ENCODE assay signal across 15 cellular contexts in genomic region chr7:157903715-157904114, GRCh38.
"Had no signal": no experiment of that assay in that cellular context is flagged by ENCODE, and none has a peak within 500 bp of the region (broad histone marks: within the 10 kb centered on the region; RNA-seq: fewer than 3 reads in every experiment).

No MANE protein-coding gene starts in this region.

- H3K27me3 ChIP-seq: hepatocyte, stomach, thyroid gland, vagina had no signal

- H3K36me3 ChIP-seq: lower lobe of right lung, stomach, thyroid gland, vagina had no signal

- H3K4me2 ChIP-seq: hepatocyte had no signal

- H3K9me3 ChIP-seq: lower lobe of right lung, stomach, thyroid gland, vagina had no signal

- H3K27ac ChIP-seq: hepatocyte, lower lobe of right lung, stomach, thyroid gland, vagina had no signal

- H3K79me2 ChIP-seq: hepatocyte had no signal

- H3K4me3 ChIP-seq: hepatocyte, lower lobe of right lung, stomach, thyroid gland, vagina had no signal

- H2AFZ ChIP-seq: hepatocyte had no signal

- H3K4me1 ChIP-seq: lower lobe of right lung, thyroid gland had no signal

- DNase-seq: activated CD8-positive, alpha-beta memory T cell treated with anti-CD3 and anti-CD28 coated beads, Interleukin-2, amount 10 ng/mL, durations not matched to agents 7 days and 5 days; activated gamma-delta T cell; activated naive CD8-positive, alpha-beta T cell treated with anti-CD3 and anti-CD28 coated beads for 36 hours; activated T-cell treated with anti-CD3 and anti-CD28 coated beads, Interleukin-2, amount 50 U/mL, for 24 hours; aorta; effector CD4-positive, alpha-beta T cell; kidney glomerular epithelial cell; lower lobe of right lung; natural killer cell; stimulated activated CD4-positive, alpha-beta T cell treated with anti-CD3 and anti-CD28 coated beads, Interleukin-4, amount 100 ng/mL, for 4 hours; stomach; T-helper 2 cell; thyroid gland had no signal
